32 cellular contexts compared by ENCODE assay signal in genomic region chr5:130808691-130809090, GRCh38.
DNase-seq lines count a peak whose midpoint lies in the region; FAIRE-seq and TF ChIP-seq lines count a peak whose summit lies in the region.
"Had no signal": no experiment of that assay in that cellular context is flagged by ENCODE, and none has a peak within 500 bp of the region (broad histone marks: within the 10 kb centered on the region; RNA-seq: fewer than 3 reads in every experiment).

No MANE protein-coding gene starts in this region.

- H4K20me1 ChIP-seq in mammary epithelial cell (ENCODE audit: insufficient read depth, low read length) = no peaks in the 10 kb centered on the region
- H4K20me1 ChIP-seq: BLaER1; BLaER1 treated with 17β-estradiol and CSF1 and Interleukin-3, amounts not matched to agents 10 nM and 100 nM had no signal

- no peak for FAIRE-seq in bronchial epithelial cell (lab: Jason Lieb, UNC)
- FAIRE-seq: A549, D721Med had no signal

- H3K4me2 ChIP-seq in mammary epithelial cell (ENCODE audit: insufficient read depth, low read depth, low read length) (no peak overlapping the region), mesendoderm (ENCODE audit: low read length) (no peak overlapping the region)
- H3K4me2 ChIP-seq: A549; BLaER1; BLaER1 treated with 17β-estradiol and CSF1 and Interleukin-3, amounts not matched to agents 10 nM and 100 nM had no signal

- no peak for TF ChIP-seq POLR2A in breast epithelium (IDR thresholded peaks at IDR 0.05)

- no peak overlapping the region for H2BK5ac ChIP-seq in mesendoderm (ENCODE audit: low read length)

- H3K4me3 ChIP-seq in mammary epithelial cell (replicated peaks in 1 of 3; ENCODE audit: insufficient read depth in 1 of 3, low read depth in 2 of 3, low read length in 3 of 3) (no peak overlapping the region), breast epithelium (no peak overlapping the region), bronchial epithelial cell (ENCODE audit: low read depth, low read length) (no peak overlapping the region), epithelial cell of esophagus (ENCODE audit: low read length) (no peak overlapping the region), mesendoderm (ENCODE audit: low read length) (no peak overlapping the region)
- H3K4me3 ChIP-seq: A549; BLaER1; BLaER1 treated with 17β-estradiol and CSF1 and Interleukin-3, amounts not matched to agents 10 nM and 100 nM had no signal

- H3K79me1 ChIP-seq in mesendoderm (ENCODE audit: low read length) = no peaks in the 10 kb centered on the region

- H3K56ac ChIP-seq in mesendoderm (ENCODE audit: low read length) = no peak overlapping the region

- no peak overlapping the region for H2AK5ac ChIP-seq in mesendoderm (ENCODE audit: low read length)

- H3K27ac ChIP-seq in mammary epithelial cell (ENCODE audit: insufficient read depth, low read depth, low read length) = no peak overlapping the region
- H3K27ac ChIP-seq in breast epithelium = no peak overlapping the region
- no peak overlapping the region for H3K27ac ChIP-seq in mesendoderm (ENCODE audit: low read depth, low read length)
- H3K27ac ChIP-seq: 22Rv1; A549; BLaER1; BLaER1 treated with 17β-estradiol and CSF1 and Interleukin-3, amounts not matched to agents 10 nM and 100 nM; C4-2B had no signal

- no peaks in the 10 kb centered on the region for H3K27me3 ChIP-seq in mammary epithelial cell (ENCODE audit: insufficient read depth, low read length)
- no peaks in the 10 kb centered on the region for H3K27me3 ChIP-seq in breast epithelium
- H3K27me3 ChIP-seq in bronchial epithelial cell (ENCODE audit: control insufficient read depth, insufficient read depth, low read length) = no peaks in the 10 kb centered on the region
- H3K27me3 ChIP-seq in mesendoderm (ENCODE audit: insufficient read depth, low read length, poor library complexity) = no peaks in the 10 kb centered on the region
- H3K27me3 ChIP-seq: BE2C; BLaER1; BLaER1 treated with 17β-estradiol and CSF1 and Interleukin-3, amounts not matched to agents 10 nM and 100 nM had no signal

- BruUV-seq in mammary epithelial cell (replicated peaks; lab: Mats Ljungman, UMichigan) = no TSS peak

- H2AFZ ChIP-seq in mammary epithelial cell (ENCODE audit: low read depth, low read length) = peak overlapping the region; percentile 16

- TF ChIP-seq CTCF in mammary epithelial cell (conservative IDR thresholded peaks at IDR 0.05 in 1 of 2, IDR thresholded peaks at IDR 0.05 in 1 of 2; ENCODE audit: extremely low read depth in 1 of 2, insufficient read depth in 1 of 2, low read depth in 1 of 2, low read length in 2 of 2) (no peak), breast epithelium (IDR thresholded peaks at IDR 0.05) (no peak), bronchial epithelial cell (IDR thresholded peaks at IDR 0.05; ENCODE audit: insufficient read depth, low read length, severe bottlenecking) (no peak), epithelial cell of esophagus (IDR thresholded peaks at IDR 0.05; ENCODE audit: insufficient read depth, low read depth, low read length, missing control alignments) (no peak)

- H3K9ac ChIP-seq in mammary epithelial cell (ENCODE audit: insufficient read depth, low read length) (no peak overlapping the region), mesendoderm (ENCODE audit: low read length) (no peak overlapping the region)
- H3K9ac ChIP-seq: BLaER1; BLaER1 treated with 17β-estradiol and CSF1 and Interleukin-3, amounts not matched to agents 10 nM and 100 nM had no signal

- no peak overlapping the region for H3K23ac ChIP-seq in mesendoderm (ENCODE audit: low read length)

- no peak overlapping the region for H4K8ac ChIP-seq in mesendoderm (ENCODE audit: low read depth, low read length)

- intact Hi-C loops in mammary epithelial cell (cut with micrococcal nuclease) = no loop called here
- intact Hi-C loops in breast epithelium (cut with DNase I; ENCODE audit: low total_unique reads) = no loop called here

- H3K4me1 ChIP-seq in mammary epithelial cell (ENCODE audit: insufficient read depth, low read length) (no peaks in the 10 kb centered on the region), breast epithelium (no peaks in the 10 kb centered on the region), mesendoderm (ENCODE audit: control insufficient read depth, low read depth, low read length) (no peaks in the 10 kb centered on the region)
- H3K4me1 ChIP-seq: A549; BE2C; BLaER1; BLaER1 treated with 17β-estradiol and CSF1 and Interleukin-3, amounts not matched to agents 10 nM and 100 nM had no signal

- H4K5ac ChIP-seq in mesendoderm (ENCODE audit: low read length) = no peak overlapping the region

- in situ Hi-C loops in mammary epithelial cell (cut with MboI; ENCODE audit: low sequenced_read_pairs in 2 of 2) = no loop called here

- dilution Hi-C loops in mammary epithelial cell (cut with HindIII; ENCODE audit: low sequenced_read_pairs) = no loop called here

- no peak overlapping the region for H2BK15ac ChIP-seq in mesendoderm (replicated peaks; ENCODE audit: low read depth)

- H3K79me2 ChIP-seq in mammary epithelial cell (ENCODE audit: insufficient read depth, low read length) = no peaks in the 10 kb centered on the region
- no peaks in the 10 kb centered on the region for H3K79me2 ChIP-seq in mesendoderm (ENCODE audit: control insufficient read depth, insufficient read depth, low read length)

- no peak overlapping the region for H3K4ac ChIP-seq in mesendoderm (ENCODE audit: low read depth, low read length)

- H2BK120ac ChIP-seq in mesendoderm (ENCODE audit: low read depth, low read length) = no peak overlapping the region

- CTCF ChIA-PET in mammary epithelial cell (lab: Charles Lee; ENCODE audit: low non-redundant PET) = no interaction called here

- DNase-seq in mammary epithelial cell (no peak), breast epithelium (ENCODE audit: low spot score in 2 of 2) (no peak), bronchial epithelial cell (ENCODE audit: low read depth) (peak; percentile 71), epithelial cell of esophagus (ENCODE audit: low read depth) (peak; percentile 60), mesendoderm (no peak)
- no peak for DNase-seq in central memory CD4-positive, alpha-beta T cell
- DNase-seq: 8988T; ACHN; AML-193; BE2C; C1 segment of cervical spinal cord; Caco-2; Calu3; CD4-positive, alpha-beta memory T cell; CD4-positive, alpha-beta T cell; CD4-positive, CD25-positive, alpha-beta regulatory T cell; CD8-positive, alpha-beta memory T cell; CD8-positive, alpha-beta T cell; COR-L47; DMS 273 treated with DMSO at 0.1 percent for 48 hours; DMS153; DMS53; DMS79; DMS79 treated with DMSO at 0.1 percent for 48 hours; DND-41; EL had no signal

- H3K9me3 ChIP-seq in mammary epithelial cell (replicated peaks; ENCODE audit: insufficient read depth, low read length) = no peaks in the 10 kb centered on the region
- H3K9me3 ChIP-seq in breast epithelium = peaks cover 0 to 3% of the 10 kb centered on the region in 2 donors
- H3K9me3 ChIP-seq: A549, BE2C, BLaER1 had no signal

- H3K18ac ChIP-seq in mesendoderm (ENCODE audit: low read length) = no peak overlapping the region

- H3K36me3 ChIP-seq in mammary epithelial cell (ENCODE audit: insufficient read depth, low read length) = no peaks in the 10 kb centered on the region
- H3K36me3 ChIP-seq in breast epithelium = no peaks in the 10 kb centered on the region
- no peaks in the 10 kb centered on the region for H3K36me3 ChIP-seq in bronchial epithelial cell (ENCODE audit: control insufficient read depth, insufficient read depth, low read length)
- no peaks in the 10 kb centered on the region for H3K36me3 ChIP-seq in mesendoderm (ENCODE audit: control insufficient read depth, insufficient read depth, low read length)
- H3K36me3 ChIP-seq: BE2C; BLaER1; BLaER1 treated with 17β-estradiol and CSF1 and Interleukin-3, amounts not matched to agents 10 nM and 100 nM had no signal

- WGBS in mammary epithelial cell (ENCODE audit: low coverage, missing lambda C conversion rate) = 69% methylated on average over 4 of the region's 4 CpGs
- 100% methylated on average over 1 of the region's 4 CpGs for WGBS in mesendoderm (ENCODE audit: extremely low coverage, insufficient coverage, low lambda C conversion rate)

Comparison
In these comparisons a context has a peak if more than half of its experiments do, and no peak if none do; other contexts are left out.
1. DNase-seq: peak in bronchial epithelial cell (single experiment) and epithelial cell of esophagus (single experiment); none in mammary epithelial cell (single experiment), breast epithelium (0 of 2), central memory CD4-positive, alpha-beta T cell (single experiment) and mesendoderm (single experiment).